In the genomic region with DNA sequence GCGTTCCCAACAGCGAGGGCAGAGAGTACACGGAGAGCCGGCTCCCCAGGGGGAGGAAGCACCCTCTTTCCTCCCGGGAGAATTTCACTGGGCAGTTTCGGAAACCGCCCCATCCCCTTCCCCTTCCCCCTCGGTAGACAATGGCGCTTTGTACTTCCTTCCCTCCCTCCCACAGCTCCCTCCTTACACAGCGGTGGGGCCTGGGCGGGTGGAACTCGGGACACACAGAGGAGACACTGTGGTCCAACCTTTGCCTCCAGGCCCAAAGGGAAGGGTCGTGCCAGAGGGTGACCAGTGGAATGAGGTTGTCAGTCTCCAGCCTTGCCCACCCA, we compare ENCODE assay signal across 7 cellular contexts. TPM values are rescaled to one million over a fixed set of nuclear protein-coding genes. Genes with fewer than 3 reads are reported as not detected.
DNase-seq lines count a peak whose midpoint lies in the region; ATAC-seq and TF ChIP-seq lines count a peak whose summit lies in the region.

No MANE protein-coding gene starts in this region.

- H3K4me3 Mint-ChIP-seq in activated naive CD8-positive, alpha-beta T cell treated with anti-CD3 and anti-CD28 coated beads, Interleukin-2, amount 50 U/mL, for 24 hours = peak overlapping the region; percentile 82

- POLR2A ChIA-PET in HEK293T (lab: Yijun Ruan, JAX) = interaction anchor here (0.8 kb wide), 1 partner anchor 116 kb away, joined by 3 read pairs; a partner anchor contains a TSS

- WGBS in iPS DF 6.9 (ENCODE audit: insufficient coverage, insufficient read length) = no CpG with 5 or more reads among the region's 13 CpGs

- H3K27me3 ChIP-seq in HUES48 (ENCODE audit: control insufficient read depth, insufficient read depth, low read length) (peaks cover 4% of the 10 kb centered on the region; the same call in 1 of the 2 replicates), iPS DF 6.9 (ENCODE audit: control insufficient read depth, insufficient read depth, low read length) (no peaks in the 10 kb centered on the region), skeletal muscle tissue (ENCODE audit: control insufficient read depth in 3 of 3, insufficient read depth in 3 of 3, low read length in 3 of 3) (no peaks in the 10 kb centered on the region)

- H3K27ac Mint-ChIP-seq in activated naive CD8-positive, alpha-beta T cell treated with anti-CD3 and anti-CD28 coated beads, Interleukin-2, amount 50 U/mL, for 24 hours = peak overlapping the region; percentile 86

- no peaks in the 10 kb centered on the region for H3K36me3 Mint-ChIP-seq in activated naive CD8-positive, alpha-beta T cell treated with anti-CD3 and anti-CD28 coated beads, Interleukin-2, amount 50 U/mL, for 24 hours (ENCODE audit: low read depth)

- CTCF ChIA-PET in HEK293T (lab: Yijun Ruan, JAX) = no interaction called here

- peaks cover 23% of the 10 kb centered on the region for H3K4me1 ChIP-seq in HUES48 (ENCODE audit: control insufficient read depth, insufficient read depth, low read length)
- peaks cover 9% of the 10 kb centered on the region for H3K4me1 ChIP-seq in iPS DF 6.9 (ENCODE audit: control insufficient read depth, insufficient read depth, low read length)
- peaks cover 40 to 80% (median 68%) of the 10 kb centered on the region in 3 donors for H3K4me1 ChIP-seq in skeletal muscle tissue (ENCODE audit: control insufficient read depth in 3 of 3, insufficient read depth in 3 of 3, low read length in 3 of 3)

- no peak for ATAC-seq in activated naive CD8-positive, alpha-beta T cell treated with anti-CD3 and anti-CD28 coated beads, Interleukin-2, amount 50 U/mL, for 24 hours

- H3K27ac ChIP-seq in HUES48 (ENCODE audit: low read depth, low read length) (peak overlapping the region; percentile 92), iPS DF 6.9 (ENCODE audit: low read length) (no peak overlapping the region), skeletal muscle tissue (ENCODE audit: low read depth, low read length) (peak overlapping the region; percentile 84)

- no peaks in the 10 kb centered on the region for H3K27me3 Mint-ChIP-seq in activated naive CD8-positive, alpha-beta T cell treated with anti-CD3 and anti-CD28 coated beads, Interleukin-2, amount 50 U/mL, for 24 hours

- H3K9ac ChIP-seq in HUES48 (ENCODE audit: low read depth, low read length) (peak overlapping the region; percentile 97), skeletal muscle tissue (ENCODE audit: low read depth in 1 of 3, low read length in 3 of 3) (peak overlapping the region; percentile 51 to 88 (median 74))

- H3K9me3 Mint-ChIP-seq in activated naive CD8-positive, alpha-beta T cell treated with anti-CD3 and anti-CD28 coated beads, Interleukin-2, amount 50 U/mL, for 24 hours = no peaks in the 10 kb centered on the region

- H3K36me3 ChIP-seq in HUES48 (ENCODE audit: control insufficient read depth, insufficient read depth, low read length) (no peaks in the 10 kb centered on the region), iPS DF 6.9 (ENCODE audit: control insufficient read depth, insufficient read depth, low read length) (no peaks in the 10 kb centered on the region), skeletal muscle tissue (ENCODE audit: control insufficient read depth in 3 of 3, insufficient read depth in 3 of 3, low read length in 3 of 3) (peaks cover 14 to 27% (median 20%) of the 10 kb centered on the region in 3 donors)

- no peaks in the 10 kb centered on the region for H3K9me3 ChIP-seq in HUES48 (ENCODE audit: control insufficient read depth, insufficient read depth, low read length)
- H3K9me3 ChIP-seq in iPS DF 6.9 (ENCODE audit: control insufficient read depth, insufficient read depth, low read length) = no peaks in the 10 kb centered on the region
- H3K9me3 ChIP-seq in skeletal muscle tissue (ENCODE audit: control insufficient read depth in 3 of 3, low read length in 3 of 3) = no peaks in the 10 kb centered on the region

- no peak for DNase-seq in activated naive CD8-positive, alpha-beta T cell treated with anti-CD3 and anti-CD28 coated beads, Interleukin-2, amount 50 U/mL, for 24 hours
- DNase-seq in iPS DF 6.9 (ENCODE audit: low read depth, low spot score) (no peak), DMS53 (lab: John Stamatoyannopoulos, UW) (no peak), HEK293T (ENCODE audit: extremely low spot score) (no peak), NCI-H524 (lab: John Stamatoyannopoulos, UW) (no peak)

- H3K4me3 ChIP-seq in HUES48 (ENCODE audit: low read depth, low read length) = peak overlapping the region; percentile 87
- peak overlapping the region; percentile 39; the same call in 1 of the 2 replicates for H3K4me3 ChIP-seq in iPS DF 6.9 (ENCODE audit: low read length)
- peak overlapping the region; percentile 71 to 91 (median 83) for H3K4me3 ChIP-seq in skeletal muscle tissue (ENCODE audit: low read length in 3 of 3)

- peaks cover 33% of the 10 kb centered on the region for H3K4me1 Mint-ChIP-seq in activated naive CD8-positive, alpha-beta T cell treated with anti-CD3 and anti-CD28 coated beads, Interleukin-2, amount 50 U/mL, for 24 hours

TF ChIP-seq in HEK293T, 16 proteins besides CTCF, POLR2A, EP300 and RAD21:
- TF ChIP-seq L3MBTL2 (conservative IDR thresholded peaks at IDR 0.05) (no peak), FOXA1 (IDR thresholded peaks at IDR 0.05) (no peak), CTBP1 (IDR thresholded peaks at IDR 0.05; ENCODE audit: borderline replicate concordance) (no peak), TARDBP (IDR thresholded peaks at IDR 0.05) (no peak), BHLHE40 (IDR thresholded peaks at IDR 0.05; ENCODE audit: borderline replicate concordance) (no peak)

RNA-seq across cellular contexts. Expression of a gene that starts 4.3 kb away (rescaled TPM):
- 57.9 TPM for total RNA-seq in skeletal muscle tissue

RNA-seq across cellular contexts. Expression of a gene that starts 21.9 kb away (rescaled TPM):
- total RNA-seq in skeletal muscle tissue = 16.2 TPM

RNA-seq across cellular contexts. Expression of a gene that starts 37.3 kb away (rescaled TPM):
- total RNA-seq in skeletal muscle tissue = not detected

RNA-seq across cellular contexts. Expression of a gene that starts 54.8 kb away (rescaled TPM):
- not detected for total RNA-seq in skeletal muscle tissue
